Comparison of ENCODE assay signal across 40 cellular contexts in genomic region chr6:176766-177165, GRCh38.
"Had no signal": no experiment of that assay in that cellular context is flagged by ENCODE, and none has a peak within 500 bp of the region (broad histone marks: within the 10 kb centered on the region; RNA-seq: fewer than 3 reads in every experiment).

No MANE protein-coding gene starts in this region.

- ATAC-seq: activated naive CD4-positive, alpha-beta T cell treated with anti-CD3 and anti-CD28 coated beads, Interleukin-2, amount 50 U/mL, for 72 hours; activated naive CD8-positive, alpha-beta T cell treated with anti-CD3 and anti-CD28 coated beads, Interleukin-2, amount 50 U/mL, for 24 hours; activated T-cell treated with anti-CD3 and anti-CD28 coated beads, Interleukin-2, amount 50 U/mL, for 4 hours; activated T-cell treated with anti-CD3 and anti-CD28 coated beads, Interleukin-2, amount 50 U/mL, for 72 hours; activated T-helper 17 cell treated with anti-CD3 and anti-CD28 coated beads, Interleukin-2, amount 50 U/mL, for 72 hours; body of pancreas had no signal

- H3K27ac Mint-ChIP-seq: activated naive CD4-positive, alpha-beta T cell treated with anti-CD3 and anti-CD28 coated beads for 36 hours; activated naive CD4-positive, alpha-beta T cell treated with anti-CD3 and anti-CD28 coated beads, Interleukin-2, amount 10 ng/mL, durations not matched to agents 7 days and 5 days; activated naive CD4-positive, alpha-beta T cell treated with anti-CD3 and anti-CD28 coated beads, Interleukin-2, amount 50 U/mL, for 24 hours; activated naive CD4-positive, alpha-beta T cell treated with anti-CD3 and anti-CD28 coated beads, Interleukin-2, amount 50 U/mL, for 72 hours; activated naive CD8-positive, alpha-beta T cell; activated naive CD8-positive, alpha-beta T cell treated with anti-CD3 and anti-CD28 coated beads for 36 hours; activated naive CD8-positive, alpha-beta T cell treated with anti-CD3 and anti-CD28 coated beads, Interleukin-2, amount 10 ng/mL, durations not matched to agents 7 days and 5 days; activated naive CD8-positive, alpha-beta T cell treated with anti-CD3 and anti-CD28 coated beads, Interleukin-2, amount 50 U/mL, for 24 hours; activated T-cell treated with anti-CD3 and anti-CD28 coated beads, Interleukin-2, amount 50 U/mL, for 24 hours; activated T-cell treated with anti-CD3 and anti-CD28 coated beads, Interleukin-2, amount 50 U/mL, for 72 hours; activated T-helper 1 cell treated with anti-CD3 and anti-CD28 coated beads, Interleukin-12 subunit alpha, Interleukin-12 subunit beta, Interleukin-2, Interleukin-4 antibody, amounts not matched to agents 30 ng/mL and 10 ng/mL and 1 ng/mL, durations not matched to agents 14 hours and 24 hours and 36 hours; activated T-helper 17 cell treated with anti-CD3 and anti-CD28 coated beads, Interleukin-2, amount 50 U/mL, for 72 hours; activated T-helper 2 cell treated with anti-CD3 and anti-CD28 coated beads, Interferon-gamma antibody, Interleukin-2, Interleukin-4, amounts not matched to agents 10 μg/mL and 5 μg/mL and 100 μg/mL, durations not matched to agents 14 hours and 24 hours and 36 hours; brain had no signal

- H3K27me3 ChIP-seq: adrenal gland, ascending aorta, body of pancreas, brain microvascular endothelial cell, breast epithelium, cardiac muscle cell had no signal

- H3K4me3 ChIP-seq: adrenal gland, ascending aorta, body of pancreas, breast epithelium, cardiac muscle cell had no signal

- H3K4me1 Mint-ChIP-seq: brain had no signal

- H3K36me3 ChIP-seq: adrenal gland, ascending aorta, brain microvascular endothelial cell, breast epithelium, cardiac muscle cell had no signal

- H3K9me3 Mint-ChIP-seq: activated T-helper 17 cell treated with anti-CD3 and anti-CD28 coated beads, Interleukin-2, amount 50 U/mL, for 72 hours; central memory CD8-positive, alpha-beta T cell had no signal

- H3K27ac ChIP-seq: adrenal gland, ascending aorta, body of pancreas, brain microvascular endothelial cell, breast epithelium, cardiac muscle cell had no signal

- H3K9me3 ChIP-seq: adrenal gland, ascending aorta, body of pancreas, breast epithelium had no signal

- DNase-seq: activated effector memory CD4-positive, alpha-beta T cell treated with anti-CD3 and anti-CD28 coated beads, Interleukin-2, amount 50 U/mL, for 16 hours; activated effector memory CD4-positive, alpha-beta T cell treated with Interleukin-2 at 50 U/mL for 16 hours; activated gamma-delta T cell; activated gamma-delta T cell treated with Interleukin-2 at 50 U/mL for 16 hours; activated naive CD4-positive, alpha-beta T cell; activated naive CD4-positive, alpha-beta T cell treated with anti-CD3 and anti-CD28 coated beads for 36 hours; activated naive CD4-positive, alpha-beta T cell treated with anti-CD3 and anti-CD28 coated beads, Interleukin-2, amount 10 ng/mL, durations not matched to agents 7 days and 5 days; activated naive CD4-positive, alpha-beta T cell treated with anti-CD3 and anti-CD28 coated beads, Interleukin-2, amount 50 U/mL, for 16 hours; activated naive CD4-positive, alpha-beta T cell treated with Interleukin-2 at 50 U/mL for 16 hours; activated naive CD8-positive, alpha-beta T cell treated with anti-CD3 and anti-CD28 coated beads for 36 hours; activated naive CD8-positive, alpha-beta T cell treated with anti-CD3 and anti-CD28 coated beads, Interleukin-2, amount 10 ng/mL, durations not matched to agents 7 days and 5 days; activated naive CD8-positive, alpha-beta T cell treated with anti-CD3 and anti-CD28 coated beads, Interleukin-2, amount 50 U/mL, for 24 hours; activated T-cell treated with anti-CD3 and anti-CD28 coated beads, Interleukin-2, amount 50 U/mL, for 1 hour; activated T-cell treated with anti-CD3 and anti-CD28 coated beads, Interleukin-2, amount 50 U/mL, for 24 hours; activated T-cell treated with anti-CD3 and anti-CD28 coated beads, Interleukin-2, amount 50 U/mL, for 4 hours; activated T-cell treated with anti-CD3 and anti-CD28 coated beads, Interleukin-2, amount 50 U/mL, for 48 hours; activated T-cell treated with anti-CD3 and anti-CD28 coated beads, Interleukin-2, amount 50 U/mL, for 72 hours; adrenal gland; amniotic stem cell; amygdala; anterior cingulate cortex; aorta; body of pancreas; brain microvascular endothelial cell; caudate nucleus; central memory CD4-positive, alpha-beta T cell; cerebellar nuclear complex had no signal

- H3K4me3 Mint-ChIP-seq: activated naive CD4-positive, alpha-beta T cell treated with anti-CD3 and anti-CD28 coated beads for 36 hours; activated naive CD4-positive, alpha-beta T cell treated with anti-CD3 and anti-CD28 coated beads, Interleukin-2, amount 10 ng/mL, durations not matched to agents 7 days and 5 days; activated naive CD4-positive, alpha-beta T cell treated with anti-CD3 and anti-CD28 coated beads, Interleukin-2, amount 50 U/mL, for 24 hours; activated naive CD8-positive, alpha-beta T cell; activated naive CD8-positive, alpha-beta T cell treated with anti-CD3 and anti-CD28 coated beads for 36 hours; activated naive CD8-positive, alpha-beta T cell treated with anti-CD3 and anti-CD28 coated beads, Interleukin-2, amount 10 ng/mL, durations not matched to agents 7 days and 5 days; activated naive CD8-positive, alpha-beta T cell treated with anti-CD3 and anti-CD28 coated beads, Interleukin-2, amount 50 U/mL, for 24 hours; activated T-cell treated with anti-CD3 and anti-CD28 coated beads, Interleukin-2, amount 50 U/mL, for 24 hours; activated T-cell treated with anti-CD3 and anti-CD28 coated beads, Interleukin-2, amount 50 U/mL, for 4 hours; activated T-cell treated with anti-CD3 and anti-CD28 coated beads, Interleukin-2, amount 50 U/mL, for 72 hours; activated T-helper 1 cell treated with anti-CD3 and anti-CD28 coated beads, Interleukin-12 subunit alpha, Interleukin-12 subunit beta, Interleukin-2, Interleukin-4 antibody, amounts not matched to agents 30 ng/mL and 10 ng/mL and 1 ng/mL, durations not matched to agents 14 hours and 24 hours and 36 hours; activated T-helper 17 cell treated with anti-CD3 and anti-CD28 coated beads, Interleukin-2, amount 50 U/mL, for 72 hours; brain; central memory CD8-positive, alpha-beta T cell had no signal

- FAIRE-seq: astrocyte, bronchial epithelial cell had no signal

- H3K27me3 Mint-ChIP-seq: activated naive CD4-positive, alpha-beta T cell treated with anti-CD3 and anti-CD28 coated beads, Interleukin-2, amount 50 U/mL, for 24 hours; activated naive CD8-positive, alpha-beta T cell had no signal

- H3K4me1 ChIP-seq: adrenal gland, ascending aorta, body of pancreas, breast epithelium had no signal

- H3K36me3 Mint-ChIP-seq: activated naive CD4-positive, alpha-beta T cell treated with anti-CD3 and anti-CD28 coated beads, Interleukin-2, amount 10 ng/mL, durations not matched to agents 7 days and 5 days; brain had no signal
